9 cellular contexts compared by ENCODE assay signal in genomic region chr17:40325156-40326013, GRCh38. TPM values are rescaled to one million over a fixed set of nuclear protein-coding genes. Genes with fewer than 3 reads are reported as not detected.
DNase-seq lines count a peak whose midpoint lies in the region; ATAC-seq and TF ChIP-seq lines count a peak whose summit lies in the region.
"Had no signal": no experiment of that assay in that cellular context is flagged by ENCODE, and none has a peak within 500 bp of the region (broad histone marks: within the 10 kb centered on the region; RNA-seq: fewer than 3 reads in every experiment).

No MANE protein-coding gene starts in this region.

- WGBS in urinary bladder, result 84% methylated on average over 13 of the region's 13 CpGs

- H3K9me3 ChIP-seq in breast epithelium (no peaks in the 10 kb centered on the region), lower lobe of right lung (no peaks in the 10 kb centered on the region)

- H3K4me1 Mint-ChIP-seq in MCF 10A (ENCODE audit: insufficient read depth, unreplicated experiment), result peaks cover 64% of the 10 kb centered on the region
- peaks cover 54% of the 10 kb centered on the region for H3K4me1 Mint-ChIP-seq in activated T-helper 17 cell treated with anti-CD3 and anti-CD28 coated beads, Interleukin-2, amount 50 U/mL, for 72 hours

- DNase-seq in breast epithelium (ENCODE audit: low spot score in 2 of 2) (no peak), MCF 10A (ENCODE audit: unreplicated experiment) (no peak), lower lobe of right lung (peak; percentile 44), NCI-H1417 (lab: John Stamatoyannopoulos, UW) (no peak)

- CTCF ChIA-PET in MCF 10A (lab: Yijun Ruan, JAX), result interaction anchor here (0.5 to 0.7 kb wide), 2 partner anchors 93 to 113 kb away, joined by 3 read pairs; partner anchors contain the start of gene TOP2A

- H3K27ac Mint-ChIP-seq in MCF 10A (ENCODE audit: low read depth, unreplicated experiment), result no peak overlapping the region
- H3K27ac Mint-ChIP-seq in activated T-helper 17 cell treated with anti-CD3 and anti-CD28 coated beads, Interleukin-2, amount 50 U/mL, for 72 hours, result peak overlapping the region; percentile 100

- peak overlapping the region in 1 of 3 donors; percentile 37 for H3K4me3 ChIP-seq in breast epithelium
- peak overlapping the region; percentile 32 for H3K4me3 ChIP-seq in lower lobe of right lung
- H3K4me3 ChIP-seq in urinary bladder (ENCODE audit: low read depth, low read length), result no peak overlapping the region

- TF ChIP-seq POLR2A in breast epithelium (IDR thresholded peaks at IDR 0.05), result no peak

- H3K4me3 Mint-ChIP-seq in MCF 10A (ENCODE audit: unreplicated experiment), result no peak overlapping the region
- H3K4me3 Mint-ChIP-seq in activated T-helper 17 cell treated with anti-CD3 and anti-CD28 coated beads, Interleukin-2, amount 50 U/mL, for 72 hours, result peak overlapping the region; percentile 98

- intact Hi-C loops in breast epithelium (cut with DNase I; ENCODE audit: low total_unique reads), result no loop called here
- intact Hi-C loops in MCF 10A (cut with micrococcal nuclease), result no loop called here
- intact Hi-C loops in lower lobe of right lung (cut with DNase I), result no loop called here

- H3K27me3 ChIP-seq in breast epithelium (no peaks in the 10 kb centered on the region), lower lobe of right lung (ENCODE audit: low read depth) (no peaks in the 10 kb centered on the region)

- H3K36me3 ChIP-seq in breast epithelium (no peaks in the 10 kb centered on the region), lower lobe of right lung (no peaks in the 10 kb centered on the region), urinary bladder (ENCODE audit: insufficient read depth) (no peaks in the 10 kb centered on the region)

- H3K27ac ChIP-seq in breast epithelium (peak overlapping the region; percentile 94 to 97), lower lobe of right lung (peak overlapping the region; percentile 96), urinary bladder (ENCODE audit: low read depth) (peak overlapping the region; percentile 23)

- ATAC-seq in activated T-helper 17 cell treated with anti-CD3 and anti-CD28 coated beads, Interleukin-2, amount 50 U/mL, for 72 hours (replicated peaks), result peak; percentile 38
- ATAC-seq in lower lobe of right lung, result no peak
- no peak for ATAC-seq in HG03432 (IDR thresholded peaks at IDR 0.05; ENCODE audit: unreplicated experiment)
- ATAC-seq in GM21825 (IDR thresholded peaks at IDR 0.05; ENCODE audit: unreplicated experiment), result no peak

- peaks cover 15% of the 10 kb centered on the region for H3K36me3 Mint-ChIP-seq in MCF 10A (ENCODE audit: insufficient read depth, unreplicated experiment)
- peaks cover 65% of the 10 kb centered on the region for H3K36me3 Mint-ChIP-seq in activated T-helper 17 cell treated with anti-CD3 and anti-CD28 coated beads, Interleukin-2, amount 50 U/mL, for 72 hours (ENCODE audit: low read depth)

- POLR2A ChIA-PET in MCF 10A (lab: Yijun Ruan, JAX), result interaction anchor here (0.5 to 0.9 kb wide), 2 partner anchors 8 to 185 kb away, joined by 3 to 4 read pairs; no protein-coding TSS in a partner anchor

- no TSS peak for BruUV-seq in MCF 10A (replicated peaks; lab: Mats Ljungman, UMichigan)

- H3K9me3 Mint-ChIP-seq in MCF 10A (ENCODE audit: unreplicated experiment), result no peaks in the 10 kb centered on the region
- H3K9me3 Mint-ChIP-seq in activated T-helper 17 cell treated with anti-CD3 and anti-CD28 coated beads, Interleukin-2, amount 50 U/mL, for 72 hours, result no peaks in the 10 kb centered on the region

- no peak for TF ChIP-seq CTCF in breast epithelium (IDR thresholded peaks at IDR 0.05)
- TF ChIP-seq CTCF in MCF 10A (IDR thresholded peaks at IDR 0.05; ENCODE audit: unreplicated experiment), result no peak
- TF ChIP-seq CTCF in lower lobe of right lung (IDR thresholded peaks at IDR 0.05), result no peak

- no peaks in the 10 kb centered on the region for H3K27me3 Mint-ChIP-seq in MCF 10A (ENCODE audit: insufficient read depth, unreplicated experiment)
- H3K27me3 Mint-ChIP-seq in activated T-helper 17 cell treated with anti-CD3 and anti-CD28 coated beads, Interleukin-2, amount 50 U/mL, for 72 hours, result no peaks in the 10 kb centered on the region

- H3K4me1 ChIP-seq in breast epithelium (peaks cover 63 to 83% of the 10 kb centered on the region in 2 donors), lower lobe of right lung (peaks cover 99% of the 10 kb centered on the region), urinary bladder (ENCODE audit: insufficient read depth) (peaks cover 2% of the 10 kb centered on the region)

RNA-seq across cellular contexts. Expression of gene RARA, which starts 16.4 kb away (rescaled TPM):
- total RNA-seq in breast epithelium (10 to 100 TPM; 14.2 to 31.2 (median 25.2) TPM), MCF 10A (2022) (12.2 and 12.6 TPM in 2 replicates), lower lobe of right lung (82.6 TPM), urinary bladder (10.6 TPM)
- 10 to 100 TPM; 43.7 to 61.9 TPM for total RNA-seq in activated T-helper 17 cell treated with anti-CD3 and anti-CD28 coated beads, Interleukin-2, amount 50 U/mL, for 72 hours
- polyA plus RNA-seq in urinary bladder, result 47.6 TPM

RNA-seq across cellular contexts. Expression of gene CDC6, which starts 37.7 kb away (rescaled TPM):
- under 1 TPM; 0.29 to 0.98 (median 0.80) TPM for total RNA-seq in breast epithelium
- 70.0 and 96.8 TPM in 2 replicates for total RNA-seq in MCF 10A (2022)
- total RNA-seq in activated T-helper 17 cell treated with anti-CD3 and anti-CD28 coated beads, Interleukin-2, amount 50 U/mL, for 72 hours, result 100 to 1,000 TPM in 1 of 2 donors, 10 to 100 TPM in 1; 60.9 to 101 TPM
- total RNA-seq in lower lobe of right lung, result 2.3 TPM
- total RNA-seq in urinary bladder, result 7.9 TPM
- 0.71 TPM for polyA plus RNA-seq in urinary bladder

RNA-seq across cellular contexts. Expression of gene GJD3, which starts 39.2 kb away (rescaled TPM):
- total RNA-seq in breast epithelium (not detected), MCF 10A (2022) (not detected in 2 replicates), lower lobe of right lung (3.1 TPM), urinary bladder (not detected)
- not detected for total RNA-seq in activated T-helper 17 cell treated with anti-CD3 and anti-CD28 coated beads, Interleukin-2, amount 50 U/mL, for 72 hours
- polyA plus RNA-seq in urinary bladder, result 1.1 TPM
- total RNA-seq: RPMI7951 had no signal

Comparison
In these comparisons a context has a peak if more than half of its experiments do, and no peak if none do; other contexts are left out.
1. H3K27ac ChIP-seq: peak in every context shown above with its lines; median percentile 96 in lower lobe of right lung; 96 in breast epithelium; 23 in urinary bladder.